ENCODE assay signal across 15 cellular contexts in the genomic region with DNA sequence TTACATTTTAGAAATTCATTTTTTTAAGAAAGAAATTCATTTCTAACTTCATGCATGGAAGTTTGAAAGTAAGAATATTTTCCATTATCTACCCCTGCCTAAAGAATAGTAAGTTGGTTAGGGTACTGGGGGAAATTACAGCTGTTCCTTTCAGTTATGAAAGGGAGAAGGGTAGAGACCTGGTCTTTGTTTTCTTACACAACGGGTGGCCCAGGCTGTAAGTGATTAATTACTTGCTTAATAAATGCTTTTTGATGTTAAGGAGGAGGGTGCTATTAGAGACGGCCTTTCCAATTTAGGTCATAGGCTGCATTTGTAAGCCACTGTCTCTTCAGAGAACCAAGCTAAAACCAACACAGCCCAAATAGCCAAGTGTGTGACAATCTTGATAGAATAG. TPM values are rescaled to one million over a fixed set of nuclear protein-coding genes. Genes with fewer than 3 reads are reported as not detected.
A peak's percentile ranks its signal among the peaks of the same experiment; 100 is the strongest.
DNase-seq lines count a peak whose midpoint lies in the region; TF ChIP-seq lines count a peak whose summit lies in the region.
"Had no signal": no experiment of that assay in that cellular context is flagged by ENCODE, and none has a peak within 500 bp of the region (broad histone marks: within the 10 kb centered on the region; RNA-seq: fewer than 3 reads in every experiment).

No MANE protein-coding gene starts in this region.

- no peak for TF ChIP-seq POLR2A in Peyer's patch (IDR thresholded peaks at IDR 0.05)

- no peak overlapping the region for H3K4me3 Mint-ChIP-seq in progenitor cell of endocrine pancreas (ENCODE audit: low read depth)
- H3K4me3 Mint-ChIP-seq: activated CD8-positive, alpha-beta memory T cell treated with anti-CD3 and anti-CD28 coated beads, Interleukin-2, amount 10 ng/mL, durations not matched to agents 7 days and 5 days; activated naive CD4-positive, alpha-beta T cell treated with anti-CD3 and anti-CD28 coated beads, Interleukin-2, amount 10 ng/mL, durations not matched to agents 7 days and 5 days; CD4-positive, CD25-positive, alpha-beta regulatory T cell; stimulated activated naive CD8-positive, alpha-beta T cell treated with anti-CD3 and anti-CD28 coated beads, Interleukin-15, Interleukin-2, amounts not matched to agents 100 ng/mL and 50 ng/mL, for 24 hours had no signal

- H3K36me3 ChIP-seq in HEK293 (ENCODE audit: control insufficient read depth in 2 of 2, insufficient read depth in 1 of 2, low read length in 2 of 2) (no peaks in the 10 kb centered on the region), endocrine pancreas (ENCODE audit: control insufficient read depth, insufficient read depth, low read length) (no peaks in the 10 kb centered on the region), Peyer's patch (no peaks in the 10 kb centered on the region)
- H3K36me3 ChIP-seq: gastroesophageal sphincter had no signal

- H3K4me1 ChIP-seq in HEK293 (ENCODE audit: control insufficient read depth, insufficient read depth, low read length) (peaks cover 18% of the 10 kb centered on the region), endocrine pancreas (ENCODE audit: control insufficient read depth, insufficient read depth, low read length) (no peaks in the 10 kb centered on the region), Peyer's patch (peaks cover 0 to 24% (median 0%) of the 10 kb centered on the region in 4 donors)

- peaks cover 19% of the 10 kb centered on the region for H3K4me1 Mint-ChIP-seq in progenitor cell of endocrine pancreas (ENCODE audit: low read depth)
- H3K4me1 Mint-ChIP-seq: activated CD8-positive, alpha-beta memory T cell treated with anti-CD3 and anti-CD28 coated beads, Interleukin-2, amount 10 ng/mL, durations not matched to agents 7 days and 5 days; activated naive CD4-positive, alpha-beta T cell treated with anti-CD3 and anti-CD28 coated beads, Interleukin-2, amount 10 ng/mL, durations not matched to agents 7 days and 5 days; CD4-positive, CD25-positive, alpha-beta regulatory T cell had no signal

- no peaks in the 10 kb centered on the region for H3K36me3 Mint-ChIP-seq in progenitor cell of endocrine pancreas (ENCODE audit: insufficient read depth)
- H3K36me3 Mint-ChIP-seq: activated CD8-positive, alpha-beta memory T cell treated with anti-CD3 and anti-CD28 coated beads, Interleukin-2, amount 10 ng/mL, durations not matched to agents 7 days and 5 days; activated naive CD4-positive, alpha-beta T cell treated with anti-CD3 and anti-CD28 coated beads, Interleukin-2, amount 10 ng/mL, durations not matched to agents 7 days and 5 days; CD4-positive, CD25-positive, alpha-beta regulatory T cell had no signal

- H3K9me3 ChIP-seq in HEK293 (ENCODE audit: control insufficient read depth, insufficient read depth, low read depth, low read length) (no peaks in the 10 kb centered on the region), endocrine pancreas (ENCODE audit: control insufficient read depth, low read length) (no peaks in the 10 kb centered on the region), Peyer's patch (no peaks in the 10 kb centered on the region)
- H3K9me3 ChIP-seq: gastroesophageal sphincter had no signal

- CTCF ChIA-PET in HEK293 (lab: Yijun Ruan, JAX) = interaction anchor here (0.7 to 1.5 kb wide), 5 partner anchors 9 to 67 kb away, joined by 3 read pairs; no protein-coding TSS in a partner anchor

- H3K27me3 Mint-ChIP-seq in progenitor cell of endocrine pancreas = peaks cover 10% of the 10 kb centered on the region
- H3K27me3 Mint-ChIP-seq: activated CD8-positive, alpha-beta memory T cell treated with anti-CD3 and anti-CD28 coated beads, Interleukin-2, amount 10 ng/mL, durations not matched to agents 7 days and 5 days; stimulated activated naive CD8-positive, alpha-beta T cell treated with anti-CD3 and anti-CD28 coated beads, Interleukin-15, Interleukin-2, amounts not matched to agents 100 ng/mL and 50 ng/mL, for 24 hours had no signal

- POLR2A ChIA-PET in HEK293 (lab: Yijun Ruan, JAX) = interaction anchor here (1.0 to 3.2 kb wide), 3 partner anchors 11 to 32 kb away, joined by 3 to 14 read pairs (median 4); partner anchors contain the start of gene SCD5

- no peaks in the 10 kb centered on the region for H3K9me3 Mint-ChIP-seq in progenitor cell of endocrine pancreas (ENCODE audit: low read depth)
- H3K9me3 Mint-ChIP-seq: activated naive CD4-positive, alpha-beta T cell treated with anti-CD3 and anti-CD28 coated beads, Interleukin-2, amount 10 ng/mL, durations not matched to agents 7 days and 5 days; stimulated activated naive CD8-positive, alpha-beta T cell treated with anti-CD3 and anti-CD28 coated beads, Interleukin-15, Interleukin-2, amounts not matched to agents 100 ng/mL and 50 ng/mL, for 24 hours had no signal

- H3K27ac Mint-ChIP-seq in progenitor cell of endocrine pancreas = peak overlapping the region; percentile 16
- H3K27ac Mint-ChIP-seq: activated CD8-positive, alpha-beta memory T cell treated with anti-CD3 and anti-CD28 coated beads, Interleukin-2, amount 10 ng/mL, durations not matched to agents 7 days and 5 days; activated naive CD4-positive, alpha-beta T cell treated with anti-CD3 and anti-CD28 coated beads, Interleukin-2, amount 10 ng/mL, durations not matched to agents 7 days and 5 days; CD4-positive, CD25-positive, alpha-beta regulatory T cell; stimulated activated naive CD8-positive, alpha-beta T cell treated with anti-CD3 and anti-CD28 coated beads, Interleukin-15, Interleukin-2, amounts not matched to agents 100 ng/mL and 50 ng/mL, for 24 hours had no signal

- no peak overlapping the region for H3K4me3 ChIP-seq in HEK293 (ENCODE audit: low read depth, low read length)
- peak overlapping the region; percentile 45 for H3K4me3 ChIP-seq in endocrine pancreas (ENCODE audit: control insufficient read depth, insufficient read depth, low read length)
- H3K4me3 ChIP-seq in Peyer's patch = no peak overlapping the region
- H3K4me3 ChIP-seq: gastroesophageal sphincter had no signal

- no peak overlapping the region for H3K9ac ChIP-seq in endocrine pancreas (ENCODE audit: control insufficient read depth, insufficient read depth, low read length)

- TF ChIP-seq CTCF in HEK293 (tag by site-specific recombination; IDR thresholded peaks at IDR 0.05) (no peak), progenitor cell of endocrine pancreas (IDR thresholded peaks at IDR 0.05; ENCODE audit: unreplicated experiment) (no peak), Peyer's patch (IDR thresholded peaks at IDR 0.05) (no peak)

- DNase-seq in NCI-H748 (lab: John Stamatoyannopoulos, UW; ENCODE audit: unreplicated experiment) (peak; percentile 58), progenitor cell of endocrine pancreas (ENCODE audit: low spot score, unreplicated experiment) (no peak), Peyer's patch (no peak), cortex of kidney (lab: John Stamatoyannopoulos, UW) (no peak), kidney tubule cell (ENCODE audit: low spot score) (no peak)
- DNase-seq: activated naive CD4-positive, alpha-beta T cell treated with anti-CD3 and anti-CD28 coated beads, Interleukin-2, amount 10 ng/mL, durations not matched to agents 7 days and 5 days; CD4-positive, CD25-positive, alpha-beta regulatory T cell; GF-D8; NCI-H187; NK-92 treated with Interleukin-12 subunit alpha and Interleukin-12 subunit beta, amount 100 ng/mL, for 24 hours had no signal

- H3K27me3 ChIP-seq in endocrine pancreas (ENCODE audit: control insufficient read depth, insufficient read depth, low read length) (no peaks in the 10 kb centered on the region), Peyer's patch (no peaks in the 10 kb centered on the region)
- H3K27me3 ChIP-seq: gastroesophageal sphincter had no signal

- H3K27ac ChIP-seq in HEK293 (ENCODE audit: extremely low read depth, low read depth, low read length) (no peak overlapping the region), Peyer's patch (peak overlapping the region in 1 of 4 donors; percentile 29)

TF ChIP-seq in HEK293, 187 proteins besides CTCF, POLR2A, EP300 and RAD21:
- TF ChIP-seq SP3 (tag by site-specific recombination; IDR thresholded peaks at IDR 0.05) = no peak
- TF ChIP-seq ZNF701 (tag by site-specific recombination; IDR thresholded peaks at IDR 0.05) = no peak
- TF ChIP-seq SP7 (tag by site-specific recombination; IDR thresholded peaks at IDR 0.05) = peak; percentile 27; the same call in 1 of the 2 replicates
- no peak for TF ChIP-seq ZNF37A (tag by site-specific recombination; IDR thresholded peaks at IDR 0.05)
- no peak for TF ChIP-seq ZFP37 (tag by site-specific recombination; IDR thresholded peaks at IDR 0.05)

RNA-seq across cellular contexts. Expression of gene SCD5, which starts 12.6 kb away (rescaled TPM):
- total RNA-seq in progenitor cell of endocrine pancreas (14.6 and 15.7 TPM in 2 replicates), Peyer's patch (1 to 10 TPM in 3 of 4 donors, under 1 TPM in 1; 0.70 to 5.0 (median 3.0) TPM)
